21 cellular contexts compared by ENCODE assay signal in genomic region chr1:31014094-31014493, GRCh38. TPM values are rescaled to one million over a fixed set of nuclear protein-coding genes. Genes with fewer than 3 reads are reported as not detected.
DNase-seq lines count a peak whose midpoint lies in the region; ATAC-seq and TF ChIP-seq lines count a peak whose summit lies in the region.
"Had no signal": no experiment of that assay in that cellular context is flagged by ENCODE, and none has a peak within 500 bp of the region (broad histone marks: within the 10 kb centered on the region; RNA-seq: fewer than 3 reads in every experiment).

No MANE protein-coding gene starts in this region.

- TF ChIP-seq CTCF in RWPE2 (IDR thresholded peaks at IDR 0.05; ENCODE audit: poor library complexity, severe bottlenecking): no peak
- no peak for TF ChIP-seq CTCF in brain microvascular endothelial cell (IDR thresholded peaks at IDR 0.05; ENCODE audit: low read depth, low read length, missing control alignments)
- TF ChIP-seq CTCF in coronary artery (IDR thresholded peaks at IDR 0.05): no peak

- in situ Hi-C loops in brain microvascular endothelial cell (cut with HindIII; ENCODE audit: low pct_ligation_motif_present, low sequenced_read_pairs): no loop called here

- H3K4me3 ChIP-seq in RWPE2 (ENCODE audit: severe bottlenecking) (no peak overlapping the region), brain microvascular endothelial cell (ENCODE audit: low read depth, low read length) (no peak overlapping the region), coronary artery (no peak overlapping the region)
- H3K4me3 ChIP-seq: GM23248, SK-N-MC had no signal

- peaks cover 45% of the 10 kb centered on the region for H3K4me1 ChIP-seq in RWPE2 (ENCODE audit: insufficient read depth, poor library complexity, severe bottlenecking)

- CTCF ChIA-PET in HEK293T (lab: Yijun Ruan, JAX): interaction anchor here (0.6 kb wide), 1 partner anchor 29 kb away, joined by 5 read pairs; no protein-coding TSS in a partner anchor

- POLR2A ChIA-PET in HEK293T (lab: Yijun Ruan, JAX): no interaction called here

- H3K27ac ChIP-seq in RWPE2 (ENCODE audit: poor library complexity, severe bottlenecking) (peak overlapping the region; percentile 14), brain microvascular endothelial cell (no peak overlapping the region), coronary artery (no peak overlapping the region)
- H3K27ac ChIP-seq: GM23248, SK-N-MC had no signal

- no peak for ATAC-seq in RWPE2 (ENCODE audit: low read depth)
- peak; percentile 16 for ATAC-seq in left lobe of liver
- ATAC-seq in GM21619 (IDR thresholded peaks at IDR 0.05; ENCODE audit: unreplicated experiment): no peak
- ATAC-seq: Panc1, T-cell had no signal

- H3K27me3 ChIP-seq in RWPE2 (ENCODE audit: insufficient read depth, poor library complexity, severe bottlenecking) (no peaks in the 10 kb centered on the region), brain microvascular endothelial cell (replicated peaks) (no peaks in the 10 kb centered on the region)

- no peaks in the 10 kb centered on the region for H3K9me3 ChIP-seq in RWPE2 (ENCODE audit: severe bottlenecking)

- DNase-seq in HEK293T (ENCODE audit: extremely low spot score) (no peak), RWPE2 (ENCODE audit: low spot score) (no peak), left lobe of liver (ENCODE audit: low spot score) (no peak), SW 1271 (lab: John Stamatoyannopoulos, UW) (no peak), brain microvascular endothelial cell (no peak), coronary artery (ENCODE audit: low spot score) (no peak)
- DNase-seq: COR-L47, DMS 273 treated with DMSO at 0.1 percent for 48 hours, GDM1, GM23248, HCEC 1CT, KBM-7, NCI-H1417 treated with DMSO at 0.1 percent for 48 hours, NCI-H187 treated with DMSO at 0.1 percent for 48 hours, NCI-H226, NCI-H526, Right ventricle myocardium superior, T-cell had no signal

- peaks cover 31% of the 10 kb centered on the region for H3K36me3 ChIP-seq in RWPE2 (ENCODE audit: low read depth)
- H3K36me3 ChIP-seq in brain microvascular endothelial cell (replicated peaks): no peaks in the 10 kb centered on the region

TF ChIP-seq in HEK293T, 16 proteins besides CTCF, POLR2A, EP300 and RAD21:
- TF ChIP-seq ZNF384 (IDR thresholded peaks at IDR 0.05) (peak; percentile 57; the same call in 1 of the 2 replicates), LEF1 (IDR thresholded peaks at IDR 0.05; ENCODE audit: borderline replicate concordance) (no peak)

RNA-seq across cellular contexts. Expression of gene PUM1, which starts 51.4 kb away (rescaled TPM):
- 51.2 TPM for total RNA-seq in left lobe of liver
